1 cellular context compared by ENCODE assay signal in genomic region chr19:40576585-40577451, GRCh38.
A peak's percentile ranks its signal among the peaks of the same experiment; 100 is the strongest.
TF ChIP-seq lines count a peak whose summit lies in the region.

TSS of gene SHKBP1 (plus strand) at chr19:40576873. CDS start at chr19:40576900, 27 bp downstream.

TF ChIP-seq in GM23338, 12 proteins besides CTCF, POLR2A, EP300 and RAD21:
- TF ChIP-seq ZNF331 (CRISPR knock-in tag; IDR thresholded peaks at IDR 0.05; ENCODE audit: low read depth) (no peak), POLR2AphosphoS5 (IDR thresholded peaks at IDR 0.05; ENCODE audit: low read depth) (peak; percentile 69)
